In the genomic region with DNA sequence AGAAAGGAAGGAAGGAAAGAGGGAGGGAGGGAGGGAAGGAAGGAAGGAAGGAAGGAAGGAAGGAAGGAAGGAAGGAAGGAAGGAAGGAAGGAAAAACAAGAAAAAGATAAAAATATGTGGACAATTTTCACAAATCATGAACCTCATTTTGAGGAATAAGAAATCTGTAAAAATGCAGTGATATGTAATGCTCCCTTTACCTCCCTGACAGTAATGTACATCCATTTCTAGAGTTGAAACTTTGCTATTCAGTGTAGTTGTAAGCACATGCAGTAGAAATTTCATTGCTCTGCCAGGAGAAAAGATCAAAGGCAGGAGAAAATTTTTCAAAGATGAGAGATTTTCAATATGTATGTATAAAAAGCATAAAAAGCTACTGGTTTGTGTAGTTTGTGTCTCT, we compare ENCODE assay signal across 33 cellular contexts.
"Had no signal": no experiment of that assay in that cellular context is flagged by ENCODE, and none has a peak within 500 bp of the region (broad histone marks: within the 10 kb centered on the region; RNA-seq: fewer than 3 reads in every experiment).

No MANE protein-coding gene starts in this region.

- FAIRE-seq: astrocyte, bronchial epithelial cell had no signal

- H3K9me3 ChIP-seq: ascending aorta, body of pancreas, breast epithelium had no signal

- H3K27ac ChIP-seq: adrenal gland, ascending aorta, body of pancreas, brain microvascular endothelial cell, breast epithelium, cardiac muscle cell had no signal

- H3K4me1 ChIP-seq: adrenal gland, ascending aorta, body of pancreas, breast epithelium had no signal

- DNase-seq: activated effector memory CD4-positive, alpha-beta T cell treated with anti-CD3 and anti-CD28 coated beads, Interleukin-2, amount 50 U/mL, for 16 hours; activated effector memory CD4-positive, alpha-beta T cell treated with Interleukin-2 at 50 U/mL for 16 hours; activated gamma-delta T cell; activated gamma-delta T cell treated with Interleukin-2 at 50 U/mL for 16 hours; activated naive CD4-positive, alpha-beta T cell; activated naive CD4-positive, alpha-beta T cell treated with anti-CD3 and anti-CD28 coated beads for 36 hours; activated naive CD4-positive, alpha-beta T cell treated with anti-CD3 and anti-CD28 coated beads, Interleukin-2, amount 10 ng/mL, durations not matched to agents 7 days and 5 days; activated naive CD4-positive, alpha-beta T cell treated with anti-CD3 and anti-CD28 coated beads, Interleukin-2, amount 50 U/mL, for 16 hours; activated naive CD4-positive, alpha-beta T cell treated with Interleukin-2 at 50 U/mL for 16 hours; activated naive CD8-positive, alpha-beta T cell treated with anti-CD3 and anti-CD28 coated beads for 36 hours; activated naive CD8-positive, alpha-beta T cell treated with anti-CD3 and anti-CD28 coated beads, Interleukin-2, amount 10 ng/mL, durations not matched to agents 7 days and 5 days; activated naive CD8-positive, alpha-beta T cell treated with anti-CD3 and anti-CD28 coated beads, Interleukin-2, amount 50 U/mL, for 24 hours; activated T-cell treated with anti-CD3 and anti-CD28 coated beads, Interleukin-2, amount 50 U/mL, for 24 hours; activated T-cell treated with anti-CD3 and anti-CD28 coated beads, Interleukin-2, amount 50 U/mL, for 4 hours; activated T-cell treated with anti-CD3 and anti-CD28 coated beads, Interleukin-2, amount 50 U/mL, for 48 hours; activated T-cell treated with anti-CD3 and anti-CD28 coated beads, Interleukin-2, amount 50 U/mL, for 72 hours; adrenal gland; amniotic stem cell; amygdala; anterior cingulate cortex; aorta; body of pancreas; brain microvascular endothelial cell; caudate nucleus; central memory CD4-positive, alpha-beta T cell; cerebellar nuclear complex had no signal

- ATAC-seq: activated naive CD4-positive, alpha-beta T cell treated with anti-CD3 and anti-CD28 coated beads, Interleukin-2, amount 50 U/mL, for 72 hours; activated naive CD8-positive, alpha-beta T cell treated with anti-CD3 and anti-CD28 coated beads, Interleukin-2, amount 50 U/mL, for 24 hours; activated T-cell treated with anti-CD3 and anti-CD28 coated beads, Interleukin-2, amount 50 U/mL, for 4 hours; activated T-cell treated with anti-CD3 and anti-CD28 coated beads, Interleukin-2, amount 50 U/mL, for 72 hours; activated T-helper 17 cell treated with anti-CD3 and anti-CD28 coated beads, Interleukin-2, amount 50 U/mL, for 72 hours; body of pancreas had no signal

- H3K36me3 ChIP-seq: adrenal gland, ascending aorta, brain microvascular endothelial cell, breast epithelium, cardiac muscle cell had no signal

- H3K27me3 ChIP-seq: adrenal gland, ascending aorta, body of pancreas, brain microvascular endothelial cell, breast epithelium, cardiac muscle cell had no signal

- H3K4me3 ChIP-seq: adrenal gland, ascending aorta, body of pancreas, breast epithelium, cardiac muscle cell had no signal
